Comparison of ENCODE assay signal across 14 cellular contexts in genomic region chr16:66484453-66485213, GRCh38. TPM values are rescaled to one million over a fixed set of nuclear protein-coding genes. Genes with fewer than 3 reads are reported as not detected.
DNase-seq lines count a peak whose midpoint lies in the region; ATAC-seq, FAIRE-seq and TF ChIP-seq lines count a peak whose summit lies in the region.
"Had no signal": no experiment of that assay in that cellular context is flagged by ENCODE, and none has a peak within 500 bp of the region (broad histone marks: within the 10 kb centered on the region; RNA-seq: fewer than 3 reads in every experiment).

No MANE protein-coding gene starts in this region.

- no peaks in the 10 kb centered on the region for H3K36me3 ChIP-seq in left ventricle myocardium inferior
- no peaks in the 10 kb centered on the region for H3K36me3 ChIP-seq in K562 (ENCODE audit: control insufficient read depth, insufficient read depth, low read length)

- TF ChIP-seq RAD21 in K562 (CRISPR knock-in tag; conservative IDR thresholded peaks at IDR 0.05 in 1 of 2, IDR thresholded peaks at IDR 0.05 in 1 of 2) = peak in 1 of 2 experiments; percentile 53; a peak in 2 of 4 replicates

- in situ Hi-C loops in K562 (cut with MboI) = loop anchor here (5.0 kb wide), 1 partner anchor 77 kb away; no protein-coding TSS in a partner anchor
- in situ Hi-C loops in G401 (cut with HindIII; ENCODE audit: low sequenced_read_pairs) = no loop called here

- H3K36me3 Mint-ChIP-seq in type B pancreatic cell = no peaks in the 10 kb centered on the region

- no peak for ATAC-seq in left ventricle myocardium superior
- peak; percentile 53 for ATAC-seq in K562

- no peak for TF ChIP-seq EP300 in K562 (IDR thresholded peaks at IDR 0.05; ENCODE audit: low read length)

- CTCF ChIA-PET in K562 (lab: Yijun Ruan, JAX; ENCODE audit: low intra/inter-chr PET ratio) = interaction anchor here (0.6 to 2.1 kb wide), 2 partner anchors 78 to 105 kb away, joined by 3 to 13 read pairs; no protein-coding TSS in a partner anchor
- CTCF ChIA-PET in RWPE1 (lab: Yijun Ruan, JAX) = interaction anchor here (0.6 kb wide), 1 partner anchor 113 kb away, joined by 3 read pairs; no protein-coding TSS in a partner anchor

- H3K27ac ChIP-seq in left ventricle myocardium inferior (replicated peaks) = no peak overlapping the region
- no peak overlapping the region for H3K27ac ChIP-seq in K562 (ENCODE audit: extremely low read depth, low read depth, low read length)
- no peak overlapping the region; the same call in 1 of the 2 replicates for H3K27ac ChIP-seq in RWPE1

- H3K9ac ChIP-seq in K562 (ENCODE audit: insufficient read depth in 1 of 2, low read depth in 2 of 2, low read length in 2 of 2) = no peak overlapping the region; a peak in 1 of 4 replicates

- peaks cover 17% of the 10 kb centered on the region for H3K4me1 ChIP-seq in left ventricle myocardium inferior
- H3K4me1 ChIP-seq in K562 (replicated peaks in 1 of 2; ENCODE audit: control insufficient read depth in 2 of 2, insufficient read depth in 2 of 2, low read length in 2 of 2) = peaks cover 0 to 4% of the 10 kb centered on the region in 2 experiments; a peak in 1 of 5 replicates

- no peaks in the 10 kb centered on the region for H3K27me3 Mint-ChIP-seq in type B pancreatic cell
- H3K27me3 Mint-ChIP-seq: activated CD4-positive, alpha-beta T cell treated with anti-CD3 and anti-CD28 coated beads, Interleukin-2, amount 10 ng/mL, durations not matched to agents 24 days and 14 days; activated T-cell treated with anti-CD3 and anti-CD28 coated beads, Interleukin-2, amount 50 U/mL, for 24 hours had no signal

- no peaks in the 10 kb centered on the region for H3K79me2 ChIP-seq in K562 (ENCODE audit: control insufficient read depth, insufficient read depth, low read length)

- H3K4me3 ChIP-seq in left ventricle myocardium inferior (no peak overlapping the region), NB4 (ENCODE audit: low read depth, low read length) (no peak overlapping the region), K562 (no peak overlapping the region)

- TF ChIP-seq CTCF in left ventricle myocardium inferior (IDR thresholded peaks at IDR 0.05; ENCODE audit: borderline replicate concordance) (no peak), NB4 (IDR thresholded peaks at IDR 0.05; ENCODE audit: low read depth, low read length) (no peak), K562 (IDR thresholded peaks at IDR 0.05 in 2 of 3, conservative IDR thresholded peaks at IDR 0.05 in 1 of 3; ENCODE audit: insufficient read depth in 2 of 3, low read depth in 1 of 3, low read length in 3 of 3) (peak in 2 of 3 experiments; percentile 17 to 22; a peak in 1 of 6 replicates), type B pancreatic cell (conservative IDR thresholded peaks at IDR 0.05) (no peak), RWPE1 (conservative IDR thresholded peaks at IDR 0.05; ENCODE audit: low read depth) (no peak)

- peak; percentile 23 for DNase-seq in left ventricle myocardium superior
- DNase-seq in left ventricle myocardium inferior = no peak
- peak; percentile 33 for DNase-seq in NB4 (ENCODE audit: low read depth)
- DNase-seq in K562 (ENCODE audit: extremely low read depth in 1 of 4, low spot score in 3 of 4) = peak in 1 of 4 experiments; percentile 21
- DNase-seq in type B pancreatic cell (ENCODE audit: extremely low spot score, unreplicated experiment) = peak; percentile 60
- no peak for DNase-seq in RWPE1 (ENCODE audit: low spot score)
- no peak for DNase-seq in inferior parietal cortex (ENCODE audit: extremely low spot score)
- DNase-seq in G401 (ENCODE audit: low spot score) = no peak

- intact Hi-C loops in left ventricle myocardium superior (cut with micrococcal nuclease) = loop anchor here (5.0 kb wide), 1 partner anchor 77 kb away; no protein-coding TSS in a partner anchor
- intact Hi-C loops in left ventricle myocardium inferior (cut with micrococcal nuclease) = loop anchor here (5.0 to 10.0 kb wide), 2 partner anchors 77 to 130 kb away; no protein-coding TSS in a partner anchor
- intact Hi-C loops in K562 (cut with micrococcal nuclease) = no loop called here

- 11% methylated on average over 15 of the region's 15 CpGs for WGBS in K562 (ENCODE audit: insufficient coverage, low coverage, missing lambda C conversion rate)

- peaks cover 16% of the 10 kb centered on the region for H3K4me1 Mint-ChIP-seq in type B pancreatic cell (ENCODE audit: unreplicated experiment)

- H4K20me1 ChIP-seq in K562 (replicated peaks; ENCODE audit: control insufficient read depth, insufficient read depth, low read length) = no peaks in the 10 kb centered on the region

- BruUV-seq in K562 (replicated peaks; lab: Mats Ljungman, UMichigan) = no TSS peak

- H3K9me3 Mint-ChIP-seq in type B pancreatic cell = no peaks in the 10 kb centered on the region
- H3K9me3 Mint-ChIP-seq: activated CD4-positive, alpha-beta T cell treated with anti-CD3 and anti-CD28 coated beads, Interleukin-2, amount 10 ng/mL, durations not matched to agents 24 days and 14 days; activated T-cell treated with anti-CD3 and anti-CD28 coated beads, Interleukin-2, amount 50 U/mL, for 24 hours had no signal

- no peak overlapping the region for H2AFZ ChIP-seq in K562 (ENCODE audit: low read depth, low read length)

- H3K9me1 ChIP-seq in K562 (ENCODE audit: control insufficient read depth, insufficient read depth, low read length) = no peaks in the 10 kb centered on the region

- FAIRE-seq in K562 (lab: Jason Lieb, UNC) = no peak
- FAIRE-seq: bronchial epithelial cell, H54, small intestine had no signal

- H3K27me3 ChIP-seq in left ventricle myocardium inferior (ENCODE audit: low read depth) = no peaks in the 10 kb centered on the region
- peaks cover 0 to 11% of the 10 kb centered on the region in 2 experiments; a peak in 2 of 5 replicates for H3K27me3 ChIP-seq in K562 (ENCODE audit: control insufficient read depth in 2 of 2, insufficient read depth in 2 of 2, low read length in 2 of 2)

- POLR2A ChIA-PET in K562 (lab: Yijun Ruan, JAX) = interaction anchor here (1.1 to 1.2 kb wide), 2 partner anchors 123 to 203 kb away, joined by 3 to 4 read pairs; no protein-coding TSS in a partner anchor
- POLR2A ChIA-PET in RWPE1 (lab: Yijun Ruan, JAX; ENCODE audit: low non-redundant PET) = no interaction called here

- no peak overlapping the region for H3K27ac Mint-ChIP-seq in type B pancreatic cell
- H3K27ac Mint-ChIP-seq: activated T-cell treated with anti-CD3 and anti-CD28 coated beads, Interleukin-2, amount 50 U/mL, for 24 hours had no signal

- H3K4me2 ChIP-seq in K562 (ENCODE audit: insufficient read depth, low read length) = no peak overlapping the region

- H3K9me3 ChIP-seq in left ventricle myocardium inferior (replicated peaks) (peaks cover 4% of the 10 kb centered on the region), K562 (replicated peaks; ENCODE audit: control insufficient read depth, insufficient read depth, low read depth, low read length) (no peaks in the 10 kb centered on the region)

- TF ChIP-seq POLR2A in NB4 (IDR thresholded peaks at IDR 0.05; ENCODE audit: extremely low read depth, insufficient read length) (no peak), K562 (conservative IDR thresholded peaks at IDR 0.05) (no peak)

- no peak overlapping the region for H3K4me3 Mint-ChIP-seq in type B pancreatic cell
- H3K4me3 Mint-ChIP-seq: activated CD4-positive, alpha-beta T cell treated with anti-CD3 and anti-CD28 coated beads, Interleukin-2, amount 10 ng/mL, durations not matched to agents 24 days and 14 days; activated T-cell treated with anti-CD3 and anti-CD28 coated beads, Interleukin-2, amount 50 U/mL, for 24 hours had no signal

TF ChIP-seq in K562, 482 proteins besides CTCF, POLR2A, EP300 and RAD21 (continues in another document):
- TF ChIP-seq CHD4 (IDR thresholded peaks at IDR 0.05; ENCODE audit: insufficient read depth, insufficient replicate concordance, low read depth, low read length, poor library complexity, severe bottlenecking) = no peak
- TF ChIP-seq TEAD2 (tag; IDR thresholded peaks at IDR 0.05) = no peak
- 0 out of 2 replicates have a peak, but pooled peaks have one; percentile 38 for TF ChIP-seq ATF3 (IDR thresholded peaks at IDR 0.05)
- no peak for TF ChIP-seq ATF3 (CRISPR knock-in tag; conservative IDR thresholded peaks at IDR 0.05)
- TF ChIP-seq ZNF717 (CRISPR knock-in tag; IDR thresholded peaks at IDR 0.05) = no peak
- no peak for TF ChIP-seq E2F3 (CRISPR knock-in tag; IDR thresholded peaks at IDR 0.05)
- no peak for TF ChIP-seq ZNF551 (CRISPR knock-in tag; IDR thresholded peaks at IDR 0.05)
- TF ChIP-seq SRSF3 (IDR thresholded peaks at IDR 0.05; ENCODE audit: insufficient read depth, low read length) = no peak

RNA-seq across cellular contexts. Expression of gene BEAN1, which starts 57.5 kb away (rescaled TPM):
- total RNA-seq in left ventricle myocardium superior (3.3 TPM), left ventricle myocardium inferior (0.33 TPM), K562 (2014; rRNA removed) (not detected in 2 replicates), K562 (2014; rRNA removed; fragmentation: Illumina TruSeq; extraction: Trizol) (not detected in 2 replicates), K562 (2015; rRNA removed; fragmentation: Illumina TruSeq; extraction: Trizol) (not detected in 2 replicates), K562 (2021) (not detected in 2 replicates), type B pancreatic cell (ENCODE audit: low replicate concordance) (1.1 and 3.2 TPM in 2 replicates)
- total RNA-seq in K562 (2011; cell fraction: chromatin; rRNA removed; ENCODE audit: low replicate concordance) = not detected in 2 replicates
- not detected in 2 replicates for total RNA-seq in K562 (2011; cell fraction: nucleolus; rRNA removed)
- not detected in 2 replicates for total RNA-seq in K562 (2011; cell fraction: nucleoplasm; rRNA removed)
- polyA plus RNA-seq in K562 (2011; rRNA removed) (not detected in 2 replicates), K562 (2014; fragmentation: Illumina TruSeq; extraction: Trizol) (not detected in 2 replicates), K562 (2014; fragmentation: Nextera tagmentation; extraction: Ambion mirVana) (not detected), K562 (2014; rRNA removed) (not detected in 2 replicates)
- polyA plus RNA-seq in K562 (2011; cell fraction: cytosol; rRNA removed) = not detected in 2 replicates
- polyA plus RNA-seq in K562 (2011; cell fraction: nucleus; rRNA removed) = not detected in 2 replicates
- 0.11 TPM in 1 of 2 replicates, not detected in the other for polyA plus RNA-seq in K562 (2012)
- polyA minus RNA-seq in K562 (2011; rRNA and poly(A)+ RNA removed) = not detected in 2 replicates
- polyA minus RNA-seq in K562 (2011; cell fraction: cytosol; rRNA and poly(A)+ RNA removed) = not detected in 2 replicates
- not detected in 2 replicates for polyA minus RNA-seq in K562 (2011; cell fraction: nucleus; rRNA and poly(A)+ RNA removed)
- total RNA-seq in G401 (2014; rRNA removed; shearing (Covaris generic)) = not detected in 2 replicates
- total RNA-seq: activated CD4-positive, alpha-beta T cell treated with anti-CD3 and anti-CD28 coated beads, Interleukin-2, amount 10 ng/mL, durations not matched to agents 24 days and 14 days; bronchial epithelial cell; HT-29 had no signal

Comparison
In these comparisons a context has a peak if more than half of its experiments do, and no peak if none do; other contexts are left out.
1. DNase-seq: peak in left ventricle myocardium superior (single experiment), NB4 (single experiment) and type B pancreatic cell (single experiment); none in left ventricle myocardium inferior (single experiment), RWPE1 (single experiment), inferior parietal cortex (single experiment) and G401 (single experiment).
2. CTCF ChIP-seq: peak in K562 (2 of 3); none in left ventricle myocardium inferior (single experiment), NB4 (single experiment), type B pancreatic cell (single experiment) and RWPE1 (single experiment).